18 cellular contexts compared by ENCODE assay signal in genomic region chr1:223815865-223816264, GRCh38. TPM values are rescaled to one million over a fixed set of nuclear protein-coding genes. Genes with fewer than 3 reads are reported as not detected.
DNase-seq lines count a peak whose midpoint lies in the region; ATAC-seq, FAIRE-seq and TF ChIP-seq lines count a peak whose summit lies in the region.
"Had no signal": no experiment of that assay in that cellular context is flagged by ENCODE, and none has a peak within 500 bp of the region (broad histone marks: within the 10 kb centered on the region; RNA-seq: fewer than 3 reads in every experiment).

No MANE protein-coding gene starts in this region.

- no peak overlapping the region for H3K9ac ChIP-seq in endothelial cell of umbilical vein (replicated peaks; ENCODE audit: extremely low read depth, insufficient read depth, low read length)
- no peak overlapping the region for H3K9ac ChIP-seq in neural cell (ENCODE audit: low read length)

- peaks cover 2% of the 10 kb centered on the region for H3K9me1 ChIP-seq in endothelial cell of umbilical vein (replicated peaks; ENCODE audit: control insufficient read depth, extremely low read depth, insufficient read depth, low read length)

- peaks cover 24% of the 10 kb centered on the region for H3F3A ChIP-seq in PC-9 (ENCODE audit: insufficient read depth, low read depth)
- H3F3A ChIP-seq in neural cell (ENCODE audit: insufficient read depth, low read length, poor library complexity, severe bottlenecking), result peaks cover 4% of the 10 kb centered on the region

- dilution Hi-C loops in endothelial cell of umbilical vein (cut with MboI; ENCODE audit: extremely low pct_ligation_motif_present, low sequenced_read_pairs), result no loop called here

- no TSS peak for BruUV-seq in PC-9 (replicated peaks; lab: Mats Ljungman, UMichigan)
- no TSS peak for BruUV-seq in endothelial cell of umbilical vein (replicated peaks; lab: Mats Ljungman, UMichigan)

- H3K4me3 ChIP-seq in PC-9, result no peak overlapping the region
- no peak overlapping the region for H3K4me3 ChIP-seq in endothelial cell of umbilical vein (replicated peaks in 1 of 3; ENCODE audit: insufficient read depth in 1 of 3, low read depth in 1 of 3, low read length in 3 of 3)
- H3K4me3 ChIP-seq in neural cell (ENCODE audit: low read length), result no peak overlapping the region
- H3K4me3 ChIP-seq: right atrium auricular region, SJCRH30 had no signal

- intact Hi-C loops in PC-9 (cut with micrococcal nuclease; ENCODE audit: unreplicated experiment) (loop anchor here (10.0 kb wide), 1 partner anchor 239 kb away; no protein-coding TSS in a partner anchor), endothelial cell of umbilical vein (cut with micrococcal nuclease) (no loop called here), left colon (cut with DNase I, micrococcal nuclease) (no loop called here)

- H2AFZ ChIP-seq in PC-9 (no peak overlapping the region), endothelial cell of umbilical vein (ENCODE audit: low read depth, low read length) (no peak overlapping the region), neural cell (ENCODE audit: low read depth, low read length) (no peak overlapping the region)

- POLR2A ChIA-PET in PC-9 (lab: Charles Lee; ENCODE audit: unreplicated experiment) (interaction anchor here (0.7 kb wide), 1 partner anchor 29 kb away, joined by 3 read pairs; no protein-coding TSS in a partner anchor), endothelial cell of umbilical vein (lab: Charles Lee) (no interaction called here)

- no peak for TF ChIP-seq RAD21 in neural cell (conservative IDR thresholded peaks at IDR 0.05)

- TF ChIP-seq EP300 in neural cell (conservative IDR thresholded peaks at IDR 0.05; ENCODE audit: poor library complexity, severe bottlenecking), result peak; percentile 42

- CTCF ChIA-PET in PC-9 (lab: Charles Lee), result interaction anchor here (0.6 kb wide), 2 partner anchors 86 to 95 kb away, joined by 4 to 10 read pairs; no protein-coding TSS in a partner anchor
- CTCF ChIA-PET in endothelial cell of umbilical vein (lab: Charles Lee), result interaction anchor here (0.9 kb wide), 1 partner anchor 31 kb away, joined by 3 read pairs; no protein-coding TSS in a partner anchor

- H3K4me1 ChIP-seq in PC-9 (replicated peaks; ENCODE audit: insufficient read depth) (peaks cover 35% of the 10 kb centered on the region), endothelial cell of umbilical vein (ENCODE audit: control insufficient read depth, extremely low read depth, insufficient read depth, low read length) (peaks cover 4% of the 10 kb centered on the region)

- no peaks in the 10 kb centered on the region for H3K9me2 ChIP-seq in PC-9 (ENCODE audit: insufficient read depth)
- no peaks in the 10 kb centered on the region for H3K9me2 ChIP-seq in neural cell (ENCODE audit: insufficient read depth, low read length)

- H3K79me2 ChIP-seq in PC-9 (ENCODE audit: low read depth) (peaks cover 56% of the 10 kb centered on the region), endothelial cell of umbilical vein (ENCODE audit: control insufficient read depth, insufficient read depth, low read length) (peaks cover 21% of the 10 kb centered on the region), neural cell (replicated peaks; ENCODE audit: insufficient read depth, low read length) (no peaks in the 10 kb centered on the region)

- no peak for ATAC-seq in HG02763 (IDR thresholded peaks at IDR 0.05; ENCODE audit: unreplicated experiment)
- ATAC-seq in GM18519 (IDR thresholded peaks at IDR 0.05; ENCODE audit: low FRiP score, unreplicated experiment), result no peak
- no peak for ATAC-seq in left colon
- ATAC-seq: activated naive CD8-positive, alpha-beta T cell treated with anti-CD3 and anti-CD28 coated beads, Interleukin-2, amount 50 U/mL, for 24 hours had no signal

- H3K27me3 ChIP-seq in PC-9 (ENCODE audit: insufficient read depth, low read depth) (no peaks in the 10 kb centered on the region), endothelial cell of umbilical vein (ENCODE audit: control insufficient read depth in 2 of 2, insufficient read depth in 2 of 2, low read length in 2 of 2) (no peaks in the 10 kb centered on the region), neural cell (ENCODE audit: insufficient read depth, low read depth, low read length) (no peaks in the 10 kb centered on the region)
- H3K27me3 ChIP-seq: right atrium auricular region, SJCRH30 had no signal

- peak; percentile 40 for FAIRE-seq in endothelial cell of umbilical vein (lab: Jason Lieb, UNC)
- FAIRE-seq: frontal cortex, G401.6, kidney had no signal

- H3K4me2 ChIP-seq in PC-9 (no peak overlapping the region), endothelial cell of umbilical vein (ENCODE audit: insufficient read depth, low read length) (no peak overlapping the region), neural cell (ENCODE audit: low read length) (no peak overlapping the region)

- no peak for TF ChIP-seq POLR2A in endothelial cell of umbilical vein (IDR thresholded peaks at IDR 0.05; ENCODE audit: low read depth, low read length)

- H3K27ac ChIP-seq in PC-9 (peak overlapping the region; percentile 18), endothelial cell of umbilical vein (ENCODE audit: insufficient read depth, low read depth, low read length) (no peak overlapping the region), neural cell (ENCODE audit: low read length) (peak overlapping the region; percentile 9)
- H3K27ac ChIP-seq: SJCRH30 had no signal

- peak; percentile 18 for DNase-seq in Daoy (ENCODE audit: low read depth)
- DNase-seq in PC-9, result peak in 1 of 2 experiments; percentile 72
- DNase-seq in endothelial cell of umbilical vein (ENCODE audit: low read depth, low spot score), result no peak
- no peak for DNase-seq in activated effector memory CD4-positive, alpha-beta T cell treated with anti-CD3 and anti-CD28 coated beads, Interleukin-2, amount 50 U/mL, for 16 hours
- no peak for DNase-seq in left colon
- DNase-seq: activated CD8-positive, alpha-beta memory T cell treated with anti-CD3 and anti-CD28 coated beads, Interleukin-2, amount 50 U/mL, for 4 hours; activated naive CD8-positive, alpha-beta T cell treated with anti-CD3 and anti-CD28 coated beads, Interleukin-2, amount 50 U/mL, for 24 hours; C1 segment of cervical spinal cord; kidney; SJCRH30; stimulated activated CD4-positive, alpha-beta T cell treated with anti-CD3 and anti-CD28 coated beads, Interleukin-4, amount 100 ng/mL, for 4 hours; stimulated activated naive CD4-positive, alpha-beta T cell had no signal

- H3K9me3 ChIP-seq in PC-9 (ENCODE audit: insufficient read depth, low read depth), result no peaks in the 10 kb centered on the region
- H3K9me3 ChIP-seq in endothelial cell of umbilical vein (replicated peaks; ENCODE audit: control insufficient read depth, insufficient read depth, low read length), result no peaks in the 10 kb centered on the region
- H3K9me3 ChIP-seq in neural cell (ENCODE audit: low read length), result no peaks in the 10 kb centered on the region
- H3K9me3 ChIP-seq: right atrium auricular region, SJCRH30 had no signal

- H4K20me1 ChIP-seq in PC-9 (ENCODE audit: insufficient read depth) (no peaks in the 10 kb centered on the region), endothelial cell of umbilical vein (replicated peaks; ENCODE audit: control insufficient read depth, extremely low read depth, insufficient read depth, low read length) (no peaks in the 10 kb centered on the region), neural cell (ENCODE audit: insufficient read depth) (no peaks in the 10 kb centered on the region)

- H3K36me3 ChIP-seq in PC-9 (ENCODE audit: low read depth), result peaks cover 20% of the 10 kb centered on the region; the same call in 1 of the 2 replicates
- H3K36me3 ChIP-seq in endothelial cell of umbilical vein (ENCODE audit: control insufficient read depth in 2 of 2, extremely low read depth in 1 of 2, insufficient read depth in 2 of 2, low read length in 2 of 2), result peaks cover 5 to 8% of the 10 kb centered on the region in 2 experiments
- no peaks in the 10 kb centered on the region for H3K36me3 ChIP-seq in neural cell (ENCODE audit: insufficient read depth, low read length)

- TF ChIP-seq CTCF in PC-9 (conservative IDR thresholded peaks at IDR 0.05) (no peak), endothelial cell of umbilical vein (IDR thresholded peaks at IDR 0.05; ENCODE audit: extremely low read depth in 1 of 2, insufficient read depth in 1 of 2, low read depth in 1 of 2, low read length in 2 of 2) (no peak), neural cell (IDR thresholded peaks at IDR 0.05; ENCODE audit: poor library complexity, severe bottlenecking) (no peak)

TF ChIP-seq in endothelial cell of umbilical vein, 7 proteins besides CTCF, POLR2A, EP300 and RAD21 (continues in another document):
- TF ChIP-seq MAX (IDR thresholded peaks at IDR 0.05; ENCODE audit: insufficient read depth, insufficient read length) (no peak), POLR2AphosphoS5 (IDR thresholded peaks at IDR 0.05; ENCODE audit: insufficient read depth, low read depth, low read length) (no peak), MYC (IDR thresholded peaks at IDR 0.05; ENCODE audit: low read depth, low read length) (no peak), JUN (IDR thresholded peaks at IDR 0.05; ENCODE audit: borderline replicate concordance, insufficient read depth, insufficient read length, low read depth) (no peak)

TF ChIP-seq in neural cell, 6 proteins besides CTCF, POLR2A, EP300 and RAD21:
- TF ChIP-seq MXI1 (conservative IDR thresholded peaks at IDR 0.05; ENCODE audit: poor library complexity, severe bottlenecking), result no peak
- peak; percentile 13 for TF ChIP-seq SMC3 (conservative IDR thresholded peaks at IDR 0.05; ENCODE audit: poor library complexity)

RNA-seq across cellular contexts. Expression of gene TP53BP2, which starts 29.9 kb away (rescaled TPM):
- total RNA-seq in Daoy (2014; rRNA removed; shearing (Covaris generic)), result 34.7 and 39.5 TPM in 2 replicates
- total RNA-seq in PC-9 (2021) (63.1 and 81.4 TPM in 2 replicates), endothelial cell of umbilical vein (43.2 and 51.9 TPM in 2 replicates), left colon (10 to 100 TPM; 27.4 to 34.3 TPM)
- polyA plus RNA-seq in endothelial cell of umbilical vein (10.6 and 21.9 TPM in 2 replicates), neural cell (25.2 and 41.4 TPM in 2 replicates)
- 13.4 and 14.2 TPM in 2 replicates for polyA plus RNA-seq in endothelial cell of umbilical vein (2011; cell fraction: cytosol; rRNA removed)
- 36.3 and 49.7 TPM in 2 replicates for polyA plus RNA-seq in endothelial cell of umbilical vein (2011; cell fraction: nucleus; rRNA removed)
- 14.0 and 16.9 TPM in 2 replicates for polyA plus RNA-seq in endothelial cell of umbilical vein (2012)
- polyA minus RNA-seq in endothelial cell of umbilical vein (101 and 113 TPM in 2 replicates), neural cell (48.0 and 66.4 TPM in 2 replicates)
- 13.2 TPM for polyA minus RNA-seq in endothelial cell of umbilical vein (2011; cell fraction: cytosol; rRNA and poly(A)+ RNA removed)
- 107 and 126 TPM in 2 replicates for polyA minus RNA-seq in endothelial cell of umbilical vein (2011; cell fraction: nucleus; rRNA and poly(A)+ RNA removed)
